14 cellular contexts compared by ENCODE assay signal in the genomic region with DNA sequence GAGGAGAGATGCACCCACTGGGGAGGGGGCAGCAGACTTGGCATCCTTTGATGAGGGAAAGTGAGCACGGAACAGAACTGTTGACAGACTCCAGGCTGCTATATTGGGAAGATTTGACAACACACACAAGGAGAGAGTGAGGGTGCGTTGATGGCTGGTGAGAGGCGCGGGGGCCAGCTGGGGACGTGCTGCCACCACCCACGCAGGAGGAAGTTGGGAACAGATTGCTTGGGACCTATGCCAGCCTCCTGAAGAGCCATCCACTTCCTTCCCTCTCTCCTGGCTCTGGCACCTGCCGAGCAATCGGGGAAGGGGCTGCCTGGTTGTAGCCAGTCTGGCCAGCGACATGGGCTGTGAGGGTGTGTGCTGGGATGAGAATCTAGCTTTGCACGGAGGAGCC.
"Had no signal": no experiment of that assay in that cellular context is flagged by ENCODE, and none has a peak within 500 bp of the region (broad histone marks: within the 10 kb centered on the region; RNA-seq: fewer than 3 reads in every experiment).

No MANE protein-coding gene starts in this region.

- H3K9me3 Mint-ChIP-seq: activated CD4-positive, alpha-beta T cell treated with anti-CD3 and anti-CD28 coated beads, Interleukin-2, amount 10 ng/mL, durations not matched to agents 7 days and 5 days; activated T-helper 2 cell treated with anti-CD3 and anti-CD28 coated beads, Interferon-gamma antibody, Interleukin-2, Interleukin-4, amounts not matched to agents 10 μg/mL and 5 μg/mL and 100 μg/mL, durations not matched to agents 14 hours and 24 hours and 36 hours had no signal

- H3K4me3 Mint-ChIP-seq: activated CD4-positive, alpha-beta T cell treated with anti-CD3 and anti-CD28 coated beads, Interleukin-2, amount 10 ng/mL, durations not matched to agents 7 days and 5 days; naive B cell had no signal

- ATAC-seq: left colon had no signal

- DNase-seq: activated CD4-positive, alpha-beta T cell treated with anti-CD3 and anti-CD28 coated beads, Interleukin-2, amount 10 ng/mL, durations not matched to agents 7 days and 5 days; activated CD4-positive, CD25-positive, alpha-beta regulatory T cell; activated CD8-positive, alpha-beta memory T cell treated with anti-CD3 and anti-CD28 coated beads for 24 hours; activated naive CD4-positive, alpha-beta T cell treated with anti-CD3 and anti-CD28 coated beads, Interleukin-2, amount 50 U/mL, for 16 hours; adrenal gland; colonic mucosa; esophagus squamous epithelium; foreskin fibroblast; left colon; naive B cell; retina; thyroid gland; uterus had no signal

- H3K4me1 Mint-ChIP-seq: activated CD4-positive, alpha-beta T cell treated with anti-CD3 and anti-CD28 coated beads, Interleukin-2, amount 10 ng/mL, durations not matched to agents 7 days and 5 days had no signal

- H3K36me3 Mint-ChIP-seq: naive B cell had no signal

- H3K27ac Mint-ChIP-seq: activated CD4-positive, alpha-beta T cell treated with anti-CD3 and anti-CD28 coated beads, Interleukin-2, amount 10 ng/mL, durations not matched to agents 7 days and 5 days; activated T-helper 2 cell treated with anti-CD3 and anti-CD28 coated beads, Interferon-gamma antibody, Interleukin-2, Interleukin-4, amounts not matched to agents 10 μg/mL and 5 μg/mL and 100 μg/mL, durations not matched to agents 14 hours and 24 hours and 36 hours had no signal
